25 cellular contexts compared by ENCODE assay signal in the genomic region with DNA sequence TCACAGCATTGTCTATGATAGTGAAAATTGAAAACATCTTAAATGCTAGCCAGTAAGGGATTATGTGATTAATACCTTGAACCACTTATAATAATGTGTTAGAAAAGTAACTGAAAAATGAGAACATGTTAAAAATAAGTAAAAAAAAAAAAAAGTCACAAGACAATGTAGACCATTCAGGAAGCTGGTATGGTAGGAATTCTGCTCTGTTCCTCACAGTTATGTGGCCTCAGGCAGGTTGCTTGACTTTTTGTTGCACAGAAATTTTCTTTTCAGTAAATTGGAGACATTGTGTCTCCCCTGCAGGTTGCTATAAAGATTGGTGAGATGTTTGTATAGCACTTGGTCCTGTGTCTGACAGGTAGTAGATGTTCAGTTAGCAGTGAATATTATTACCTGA. TPM values are rescaled to one million over a fixed set of nuclear protein-coding genes. Genes with fewer than 3 reads are reported as not detected.
DNase-seq lines count a peak whose midpoint lies in the region; ATAC-seq, FAIRE-seq and TF ChIP-seq lines count a peak whose summit lies in the region.
"Had no signal": no experiment of that assay in that cellular context is flagged by ENCODE, and none has a peak within 500 bp of the region (broad histone marks: within the 10 kb centered on the region; RNA-seq: fewer than 3 reads in every experiment).

No MANE protein-coding gene starts in this region.

- no peaks in the 10 kb centered on the region for H3K9me3 ChIP-seq in HepG2 (ENCODE audit: low read length)
- H3K9me3 ChIP-seq in right lobe of liver, result no peaks in the 10 kb centered on the region
- H3K9me3 ChIP-seq: esophagus squamous epithelium, gastroesophageal sphincter, psoas muscle had no signal

- no peaks in the 10 kb centered on the region for H3K27me3 Mint-ChIP-seq in activated CD8-positive, alpha-beta T cell treated with anti-CD3 and anti-CD28 coated beads, Interleukin-2, amount 10 ng/mL, durations not matched to agents 7 days and 5 days (ENCODE audit: low read depth)
- H3K27me3 Mint-ChIP-seq: activated naive CD8-positive, alpha-beta T cell treated with anti-CD3 and anti-CD28 coated beads, Interleukin-2, amount 50 U/mL, for 24 hours; naive B cell had no signal

- no peaks in the 10 kb centered on the region for H3K9me3 Mint-ChIP-seq in activated CD8-positive, alpha-beta T cell treated with anti-CD3 and anti-CD28 coated beads, Interleukin-2, amount 10 ng/mL, durations not matched to agents 7 days and 5 days (ENCODE audit: insufficient read depth)
- H3K9me3 Mint-ChIP-seq: activated naive CD8-positive, alpha-beta T cell treated with anti-CD3 and anti-CD28 coated beads, Interleukin-2, amount 50 U/mL, for 24 hours; brain; effector memory CD8-positive, alpha-beta T cell had no signal

- H3K4me1 ChIP-seq in HepG2 (ENCODE audit: insufficient read depth, low read length), result peaks cover 23% of the 10 kb centered on the region
- peaks cover 0 to 3% (median 0%) of the 10 kb centered on the region in 4 donors for H3K4me1 ChIP-seq in right lobe of liver
- H3K4me1 ChIP-seq: psoas muscle had no signal

- intact Hi-C loops in HepG2 (cut with micrococcal nuclease; ENCODE audit: unreplicated experiment), result no loop called here
- intact Hi-C loops in right lobe of liver (cut with DNase I), result loop anchor here in 1 of 2 donors (10.0 kb wide), 1 partner anchor 173 kb away; no protein-coding TSS in a partner anchor

- peak; percentile 29 for DNase-seq in HepG2 (ENCODE audit: low spot score)
- DNase-seq in right lobe of liver, result no peak
- peak; percentile 12 to 47 for DNase-seq in SW 1271 (lab: John Stamatoyannopoulos, UW)
- DNase-seq in islet precursor cell, result peak; percentile 75
- no peak for DNase-seq in activated CD8-positive, alpha-beta T cell treated with anti-CD3 and anti-CD28 coated beads, Interleukin-2, amount 10 ng/mL, durations not matched to agents 7 days and 5 days
- DNase-seq in Ammon's horn (ENCODE audit: low spot score), result no peak
- no peak for DNase-seq in RPMI8226
- DNase-seq in NCI-H1436 (lab: John Stamatoyannopoulos, UW), result no peak
- DNase-seq: activated CD4-positive, CD25-positive, alpha-beta regulatory T cell treated with anti-CD3 and anti-CD28 coated beads, Interleukin-2, amount 50 U/mL, for 72 hours; activated gamma-delta T cell; activated naive CD8-positive, alpha-beta T cell treated with anti-CD3 and anti-CD28 coated beads, Interleukin-2, amount 50 U/mL, for 24 hours; effector memory CD8-positive, alpha-beta T cell; esophagus squamous epithelium; naive B cell; NCI-H446; psoas muscle had no signal

- H3K4me3 ChIP-seq in HepG2 (replicated peaks in 1 of 3; ENCODE audit: insufficient read depth in 1 of 3, low read depth in 2 of 3, low read length in 3 of 3) (no peak overlapping the region), right lobe of liver (no peak overlapping the region)
- H3K4me3 ChIP-seq: esophagus squamous epithelium, gastroesophageal sphincter, psoas muscle had no signal

- in situ Hi-C loops in HepG2 (cut with HindIII; ENCODE audit: extremely low pct_ligation_motif_present, low pct_unique_long_range_greater_than_20kb), result no loop called here

- H2AFZ ChIP-seq in HepG2 (ENCODE audit: low read length), result no peak overlapping the region

- BruUV-seq in HepG2 (replicated peaks; lab: Mats Ljungman, UMichigan), result no TSS peak

- H3K36me3 Mint-ChIP-seq in activated CD8-positive, alpha-beta T cell treated with anti-CD3 and anti-CD28 coated beads, Interleukin-2, amount 10 ng/mL, durations not matched to agents 7 days and 5 days (ENCODE audit: low read depth), result no peaks in the 10 kb centered on the region
- H3K36me3 Mint-ChIP-seq: brain, naive B cell had no signal

- H3K79me2 ChIP-seq in HepG2 (ENCODE audit: insufficient read depth, low read length), result no peaks in the 10 kb centered on the region

- H3K9ac ChIP-seq in HepG2 (ENCODE audit: insufficient read depth, low read depth, low read length), result no peak overlapping the region

- H3K27me3 ChIP-seq in HepG2 (ENCODE audit: control insufficient read depth in 1 of 2, insufficient read depth in 2 of 2, low read length in 2 of 2) (no peaks in the 10 kb centered on the region), right lobe of liver (no peaks in the 10 kb centered on the region)
- H3K27me3 ChIP-seq: esophagus squamous epithelium, gastroesophageal sphincter had no signal

- CTCF ChIA-PET in HepG2 (lab: Yijun Ruan, JAX; ENCODE audit: low intra/inter-chr PET ratio, low total read pairs), result interaction anchor here (7.1 kb wide), 1 partner anchor 58 kb away, joined by 128 read pairs; no protein-coding TSS in a partner anchor
- CTCF ChIA-PET in activated CD8-positive, alpha-beta T cell treated with anti-CD3 and anti-CD28 coated beads, Interleukin-2, amount 10 ng/mL, durations not matched to agents 7 days and 5 days (lab: Charles Lee), result interaction anchor here (4.5 to 7.5 kb wide), 3 partner anchors 54 to 166 kb away, joined by 52 to 264 read pairs (median 52); a partner anchor contains a TSS

- TF ChIP-seq POLR2A in HepG2 (IDR thresholded peaks at IDR 0.05; ENCODE audit: insufficient read depth in 1 of 2, low read depth in 2 of 2, low read length in 2 of 2), result no peak
- no peak for TF ChIP-seq POLR2A in right lobe of liver (IDR thresholded peaks at IDR 0.05)

- no peak overlapping the region for H3K4me2 ChIP-seq in HepG2 (ENCODE audit: low read depth, low read length)

- TF ChIP-seq RAD21 in HepG2 (CRISPR knock-in tag; IDR thresholded peaks at IDR 0.05), result no peak

- no peak overlapping the region for H3K4me3 Mint-ChIP-seq in activated CD8-positive, alpha-beta T cell treated with anti-CD3 and anti-CD28 coated beads, Interleukin-2, amount 10 ng/mL, durations not matched to agents 7 days and 5 days
- H3K4me3 Mint-ChIP-seq: activated naive CD8-positive, alpha-beta T cell treated with anti-CD3 and anti-CD28 coated beads, Interleukin-2, amount 50 U/mL, for 24 hours; brain; effector memory CD8-positive, alpha-beta T cell had no signal

- H3K4me1 Mint-ChIP-seq in activated CD8-positive, alpha-beta T cell treated with anti-CD3 and anti-CD28 coated beads, Interleukin-2, amount 10 ng/mL, durations not matched to agents 7 days and 5 days (ENCODE audit: low read depth), result peaks cover 35% of the 10 kb centered on the region

- POLR2A ChIA-PET in HepG2 (lab: Yijun Ruan, JAX), result no interaction called here
- POLR2A ChIA-PET in activated CD8-positive, alpha-beta T cell treated with anti-CD3 and anti-CD28 coated beads, Interleukin-2, amount 10 ng/mL, durations not matched to agents 7 days and 5 days (lab: Charles Lee), result no interaction called here

- TF ChIP-seq EP300 in HepG2 (IDR thresholded peaks at IDR 0.05; ENCODE audit: low read depth in 2 of 2, low read length in 2 of 2), result no peak
- TF ChIP-seq EP300 in HepG2 (CRISPR knock-in tag; IDR thresholded peaks at IDR 0.05; ENCODE audit: borderline replicate concordance), result no peak

- H4K20me1 ChIP-seq in HepG2 (ENCODE audit: insufficient read depth, low read length), result no peaks in the 10 kb centered on the region

- no peak for ATAC-seq in HepG2
- no peak for ATAC-seq in right lobe of liver
- no peak for ATAC-seq in activated CD8-positive, alpha-beta T cell treated with anti-CD3 and anti-CD28 coated beads, Interleukin-2, amount 10 ng/mL, durations not matched to agents 7 days and 5 days
- ATAC-seq: activated naive CD8-positive, alpha-beta T cell treated with anti-CD3 and anti-CD28 coated beads, Interleukin-2, amount 50 U/mL, for 24 hours; effector memory CD8-positive, alpha-beta T cell; gastroesophageal sphincter; HCT116; psoas muscle had no signal

- no peak overlapping the region for H3K27ac Mint-ChIP-seq in activated CD8-positive, alpha-beta T cell treated with anti-CD3 and anti-CD28 coated beads, Interleukin-2, amount 10 ng/mL, durations not matched to agents 7 days and 5 days
- H3K27ac Mint-ChIP-seq: activated naive CD8-positive, alpha-beta T cell treated with anti-CD3 and anti-CD28 coated beads, Interleukin-2, amount 50 U/mL, for 24 hours; brain; effector memory CD8-positive, alpha-beta T cell had no signal

- H3K27ac ChIP-seq in HepG2 (ENCODE audit: extremely low read length, insufficient read depth, low read length) (no peak overlapping the region), right lobe of liver (no peak overlapping the region)
- H3K27ac ChIP-seq: esophagus squamous epithelium, gastroesophageal sphincter, psoas muscle had no signal

- TF ChIP-seq CTCF in HepG2 (CRISPR knock-in tag; IDR thresholded peaks at IDR 0.05) (no peak), right lobe of liver (IDR thresholded peaks at IDR 0.05) (no peak)

- H3K36me3 ChIP-seq in HepG2 (replicated peaks in 1 of 2; ENCODE audit: control insufficient read depth in 1 of 2, insufficient read depth in 2 of 2, low read length in 2 of 2), result no peaks in the 10 kb centered on the region
- H3K36me3 ChIP-seq in right lobe of liver, result no peaks in the 10 kb centered on the region
- H3K36me3 ChIP-seq: esophagus squamous epithelium, gastroesophageal sphincter had no signal

- no peak for FAIRE-seq in HepG2 (lab: Jason Lieb, UNC)
- FAIRE-seq: colon, islet of Langerhans had no signal

RNA-seq across cellular contexts. Expression of a gene that starts 17.3 kb away (rescaled TPM):
- not detected in 2 replicates for total RNA-seq in HepG2 (2016; rRNA removed; fragmentation: Illumina TruSeq; extraction: Trizol)
- total RNA-seq in HepG2 (2016; cell fraction: cytosol; rRNA removed; fragmentation: Illumina TruSeq; extraction: Trizol; ENCODE audit: low read depth), result not detected in 2 replicates
- not detected in 2 replicates for total RNA-seq in HepG2 (2016; cell fraction: insoluble cytoplasmic fraction; rRNA removed; fragmentation: Illumina TruSeq; extraction: Trizol)
- not detected in 2 replicates for total RNA-seq in HepG2 (2016; cell fraction: membrane; rRNA removed; fragmentation: Illumina TruSeq; extraction: Trizol)
- total RNA-seq in HepG2 (2016; cell fraction: nucleus; rRNA removed; fragmentation: Illumina TruSeq; extraction: Trizol), result not detected in 2 replicates
- not detected in 2 replicates for polyA plus RNA-seq in HepG2 (2011; rRNA removed)
- not detected in 2 replicates for polyA plus RNA-seq in HepG2 (2011; cell fraction: cytosol; rRNA removed)
- not detected in 2 replicates for polyA plus RNA-seq in HepG2 (2011; cell fraction: nucleus; rRNA removed)
- not detected in 2 replicates for polyA plus RNA-seq in HepG2 (2012)
- polyA plus RNA-seq in HepG2 (2016; cell fraction: cytosol; fragmentation: Illumina TruSeq; extraction: Trizol; ENCODE audit: low read depth), result not detected in 2 replicates
- polyA plus RNA-seq in HepG2 (2016; cell fraction: insoluble cytoplasmic fraction; fragmentation: Illumina TruSeq; extraction: Trizol; ENCODE audit: low read depth), result not detected in 2 replicates
- polyA plus RNA-seq in HepG2 (2016; cell fraction: membrane; fragmentation: Illumina TruSeq; extraction: Trizol; ENCODE audit: low read depth), result not detected in 2 replicates
- not detected in 2 replicates for polyA plus RNA-seq in HepG2 (2016; cell fraction: nucleus; fragmentation: Illumina TruSeq; extraction: Trizol; ENCODE audit: insufficient read depth, low read depth)
- polyA minus RNA-seq in HepG2 (2011; rRNA and poly(A)+ RNA removed; ENCODE audit: low replicate concordance), result not detected in 2 replicates
- not detected in 2 replicates for polyA minus RNA-seq in HepG2 (2011; cell fraction: cytosol; rRNA and poly(A)+ RNA removed)
- polyA minus RNA-seq in HepG2 (2011; cell fraction: nucleus; rRNA and poly(A)+ RNA removed), result not detected in 2 replicates
- not detected for total RNA-seq in right lobe of liver
- not detected for total RNA-seq in activated CD8-positive, alpha-beta T cell treated with anti-CD3 and anti-CD28 coated beads, Interleukin-2, amount 10 ng/mL, durations not matched to agents 7 days and 5 days
- total RNA-seq: A172, esophagus squamous epithelium, gastroesophageal sphincter, psoas muscle, subcutaneous adipose tissue, ureter had no signal
- polyA plus RNA-seq: BJ, psoas muscle had no signal

RNA-seq across cellular contexts. Expression of a gene that starts 51.7 kb away (rescaled TPM):
- total RNA-seq in HepG2 (2016; rRNA removed; fragmentation: Illumina TruSeq; extraction: Trizol) (46.8 and 49.3 TPM in 2 replicates), right lobe of liver (10 to 100 TPM; 37.8 to 66.9 (median 55.4) TPM)
- total RNA-seq in HepG2 (2016; cell fraction: cytosol; rRNA removed; fragmentation: Illumina TruSeq; extraction: Trizol; ENCODE audit: low read depth), result 40.2 and 43.5 TPM in 2 replicates
- 47.6 and 49.7 TPM in 2 replicates for total RNA-seq in HepG2 (2016; cell fraction: insoluble cytoplasmic fraction; rRNA removed; fragmentation: Illumina TruSeq; extraction: Trizol)
- 39.7 and 40.1 TPM in 2 replicates for total RNA-seq in HepG2 (2016; cell fraction: membrane; rRNA removed; fragmentation: Illumina TruSeq; extraction: Trizol)
- total RNA-seq in HepG2 (2016; cell fraction: nucleus; rRNA removed; fragmentation: Illumina TruSeq; extraction: Trizol), result 38.8 and 43.2 TPM in 2 replicates
- polyA plus RNA-seq in HepG2 (2011; rRNA removed), result 26.3 and 33.6 TPM in 2 replicates
- 19.8 and 26.0 TPM in 2 replicates for polyA plus RNA-seq in HepG2 (2011; cell fraction: cytosol; rRNA removed)
- 23.5 and 45.8 TPM in 2 replicates for polyA plus RNA-seq in HepG2 (2011; cell fraction: nucleus; rRNA removed)
- polyA plus RNA-seq in HepG2 (2012), result 32.7 and 36.0 TPM in 2 replicates
- polyA plus RNA-seq in HepG2 (2016; cell fraction: cytosol; fragmentation: Illumina TruSeq; extraction: Trizol; ENCODE audit: low read depth), result 28.2 and 34.2 TPM in 2 replicates
- 44.0 and 45.6 TPM in 2 replicates for polyA plus RNA-seq in HepG2 (2016; cell fraction: insoluble cytoplasmic fraction; fragmentation: Illumina TruSeq; extraction: Trizol; ENCODE audit: low read depth)
- 32.0 and 33.3 TPM in 2 replicates for polyA plus RNA-seq in HepG2 (2016; cell fraction: membrane; fragmentation: Illumina TruSeq; extraction: Trizol; ENCODE audit: low read depth)
- polyA plus RNA-seq in HepG2 (2016; cell fraction: nucleus; fragmentation: Illumina TruSeq; extraction: Trizol; ENCODE audit: insufficient read depth, low read depth), result 60.5 and 68.6 TPM in 2 replicates
- 6.7 and 7.7 TPM in 2 replicates for polyA minus RNA-seq in HepG2 (2011; rRNA and poly(A)+ RNA removed; ENCODE audit: low replicate concordance)
- polyA minus RNA-seq in HepG2 (2011; cell fraction: cytosol; rRNA and poly(A)+ RNA removed), result 6.6 and 7.3 TPM in 2 replicates
- 62.4 and 70.9 TPM in 2 replicates for polyA minus RNA-seq in HepG2 (2011; cell fraction: nucleus; rRNA and poly(A)+ RNA removed)
- total RNA-seq in activated CD8-positive, alpha-beta T cell treated with anti-CD3 and anti-CD28 coated beads, Interleukin-2, amount 10 ng/mL, durations not matched to agents 7 days and 5 days, result 10 to 100 TPM; 19.8 to 20.8 TPM

Comparison
In these comparisons a context has a peak if more than half of its experiments do, and no peak if none do; other contexts are left out.
1. DNase-seq: peak in HepG2 (single experiment), SW 1271 (2 of 2) and islet precursor cell (single experiment); none in right lobe of liver (0 of 3), activated CD8-positive, alpha-beta T cell treated with anti-CD3 and anti-CD28 coated beads, Interleukin-2, amount 10 ng/mL, durations not matched to agents 7 days and 5 days (single experiment), Ammon's horn (single experiment), RPMI8226 (single experiment) and NCI-H1436 (single experiment).